24 cellular contexts compared by ENCODE assay signal in genomic region chr19:4436231-4436630, GRCh38.
"Had no signal": no experiment of that assay in that cellular context is flagged by ENCODE, and none has a peak within 500 bp of the region (broad histone marks: within the 10 kb centered on the region; RNA-seq: fewer than 3 reads in every experiment).

No MANE protein-coding gene starts in this region.

- H3K9ac ChIP-seq: KMS-11, SK-N-SH had no signal

- H3K4me3 ChIP-seq: K562 had no signal

- H3K9me3 ChIP-seq: SK-N-SH had no signal

- H3K9me2 ChIP-seq: SK-N-SH had no signal

- FAIRE-seq: HTR-8/SVneo, K562, RCC 7860 had no signal

- H3K4me2 ChIP-seq: KMS-11, SK-N-SH had no signal

- H3K27ac ChIP-seq: HL-60, KMS-11 had no signal

- DNase-seq: Kasumi-1, MV-4-11, NCI-H1048, NCI-H1105, NCI-H1417, NCI-H1436 treated with DMSO at 0.1 percent for 48 hours, NCI-H1694, NCI-H187 treated with DMSO at 0.1 percent for 48 hours, NCI-H2081, NCI-H2107, NCI-H2227 treated with DMSO at 0.1 percent for 48 hours, NCI-H510A, NCI-H524 treated with DMSO at 0.1 percent for 48 hours, NCI-H69, NCI-H774, RPMI8226, SHP77, SK-N-SH, SW 1271 had no signal
